25 cellular contexts compared by ENCODE assay signal in the genomic region with DNA sequence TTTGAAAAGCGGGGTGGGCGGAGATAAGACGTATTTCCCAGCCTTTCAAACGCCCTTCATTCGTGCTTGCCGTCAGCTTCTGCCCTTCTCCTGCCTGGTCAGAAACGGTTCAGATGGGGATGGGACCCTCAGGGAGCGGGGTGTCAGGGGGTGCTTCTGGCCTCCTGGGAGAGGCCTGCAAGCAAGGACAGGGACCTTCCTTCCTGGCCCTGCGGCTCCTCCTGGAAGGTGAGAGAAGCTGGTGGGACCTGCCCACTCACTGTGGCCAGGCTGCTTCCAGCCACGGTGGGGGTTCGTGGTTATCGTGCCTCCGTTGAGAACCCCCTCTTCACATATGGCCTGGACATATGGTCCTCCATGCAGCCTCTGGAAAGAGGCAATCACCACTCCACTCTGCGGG.
DNase-seq lines count a peak whose midpoint lies in the region; ATAC-seq, FAIRE-seq and TF ChIP-seq lines count a peak whose summit lies in the region.
"Had no signal": no experiment of that assay in that cellular context is flagged by ENCODE, and none has a peak within 500 bp of the region (broad histone marks: within the 10 kb centered on the region; RNA-seq: fewer than 3 reads in every experiment).

No MANE protein-coding gene starts in this region.

- H2BK120ac ChIP-seq in H1 (replicated peaks; ENCODE audit: low read depth, low read length): no peak overlapping the region

- TF ChIP-seq POLR2A in H1 (IDR thresholded peaks at IDR 0.05; ENCODE audit: control extremely low read depth in 1 of 2, low read depth in 2 of 2, low read length in 2 of 2): no peak

- WGBS in H1 (ENCODE audit: extremely low coverage in 1 of 2, insufficient coverage in 1 of 2, insufficient read length in 1 of 2, insufficient replicate concordance in 2 of 2, low coverage in 1 of 2, low lambda C conversion rate in 2 of 2, missing lambda C conversion rate in 1 of 2), 2 experiments: 95% methylated on average over 14 of the region's 14 CpGs; no CpG with 5 or more reads in 1 of the 2 experiments
- WGBS in heart right ventricle, 2 donors: 78 to 79% methylated on average over 14 of the region's 14 CpGs

- CTCF ChIA-PET in H1 (lab: Charles Lee; ENCODE audit: partially characterized antibody): interaction anchor here (0.5 to 3.2 kb wide), 41 partner anchors 8 to 1109 kb away, joined by 3 to 14 read pairs (median 3); no protein-coding TSS in a partner anchor

- no peaks in the 10 kb centered on the region for H3K79me2 ChIP-seq in H1 (ENCODE audit: control insufficient read depth in 1 of 2, insufficient read depth in 2 of 2, low read length in 2 of 2)

- DNase-seq in D341Med (ENCODE audit: low spot score) (peak; percentile 10), bronchial epithelial cell (ENCODE audit: low read depth) (no peak), H1 (ENCODE audit: low read depth in 1 of 2, low spot score in 2 of 2) (no peak), lower lobe of right lung (peak; percentile 19), GM13977 (ENCODE audit: low spot score) (no peak), heart right ventricle (no peak), Right ventricle myocardium inferior (ENCODE audit: missing footprints) (no peak)
- no peak for DNase-seq in stimulated activated CD4-positive, alpha-beta T cell treated with anti-CD3 and anti-CD28 coated beads, Interleukin-2, amount 100 ng/mL, for 24 hours
- DNase-seq: AML-193; Caco-2; Calu3; CD4-positive, alpha-beta T cell; CD8-positive, alpha-beta T cell; DMS 273 treated with DMSO at 0.1 percent for 48 hours; DMS153; DMS79; DND-41; EL; GDM1 had no signal

- POLR2A ChIA-PET in H1 (lab: Charles Lee; ENCODE audit: partially characterized antibody): no interaction called here

- no peak overlapping the region for H3K9ac ChIP-seq in H1 (replicated peaks in 1 of 4; ENCODE audit: extremely low read depth in 1 of 4, low read depth in 3 of 4, low read length in 3 of 4)
- H3K9ac ChIP-seq: BLaER1 treated with 17β-estradiol and CSF1 and Interleukin-3, amounts not matched to agents 10 nM and 100 nM had no signal

- peaks cover 0 to 2% (median 0%) of the 10 kb centered on the region in 4 experiments; a peak in 2 of 7 replicates for H3K4me1 ChIP-seq in H1 (replicated peaks in 1 of 4; ENCODE audit: control insufficient read depth in 3 of 4, insufficient read depth in 4 of 4, low read length in 3 of 4)
- no peaks in the 10 kb centered on the region for H3K4me1 ChIP-seq in lower lobe of right lung
- no peaks in the 10 kb centered on the region for H3K4me1 ChIP-seq in heart right ventricle
- H3K4me1 ChIP-seq: Caco-2 had no signal

- no peak overlapping the region for H2AK5ac ChIP-seq in H1 (ENCODE audit: low read depth, low read length)

- H2BK5ac ChIP-seq in H1 (ENCODE audit: low read depth, low read length): no peak overlapping the region

- H3K9me3 ChIP-seq in H1 (ENCODE audit: insufficient read depth in 2 of 2, low read depth in 1 of 2, low read length in 1 of 2) (no peaks in the 10 kb centered on the region), lower lobe of right lung (no peaks in the 10 kb centered on the region), heart right ventricle (no peaks in the 10 kb centered on the region)
- H3K9me3 ChIP-seq: A549; BLaER1 treated with 17β-estradiol and CSF1 and Interleukin-3, amounts not matched to agents 10 nM and 100 nM; Caco-2 had no signal

- TF ChIP-seq CTCF in bronchial epithelial cell (IDR thresholded peaks at IDR 0.05; ENCODE audit: insufficient read depth, low read length, severe bottlenecking) (no peak), H1 (IDR thresholded peaks at IDR 0.05; ENCODE audit: control extremely low read depth in 1 of 3, insufficient read depth in 1 of 3, low read depth in 1 of 3, low read length in 3 of 3) (no peak), lower lobe of right lung (IDR thresholded peaks at IDR 0.05) (no peak), GM13977 (IDR thresholded peaks at IDR 0.05; ENCODE audit: extremely low read depth, insufficient read depth, missing control alignments) (no peak), heart right ventricle (IDR thresholded peaks at IDR 0.05) (no peak)

- H2BK12ac ChIP-seq in H1 (ENCODE audit: low read depth, low read length): no peak overlapping the region

- no peaks in the 10 kb centered on the region for H3K23me2 ChIP-seq in H1 (ENCODE audit: low read depth, low read length)

- H3K27ac ChIP-seq in H1 (ENCODE audit: low read depth, low read length) (no peak overlapping the region), lower lobe of right lung (no peak overlapping the region), heart right ventricle (no peak overlapping the region)
- H3K27ac ChIP-seq: 22Rv1, A549, C4-2B had no signal

- H3K27me3 ChIP-seq in bronchial epithelial cell (ENCODE audit: control insufficient read depth, insufficient read depth, low read length): no peaks in the 10 kb centered on the region
- no peaks in the 10 kb centered on the region for H3K27me3 ChIP-seq in H1 (replicated peaks in 1 of 4; ENCODE audit: control insufficient read depth in 3 of 4, extremely low read depth in 1 of 4, insufficient read depth in 3 of 4, low read length in 3 of 4)
- peaks cover 13% of the 10 kb centered on the region for H3K27me3 ChIP-seq in lower lobe of right lung (ENCODE audit: low read depth)
- H3K27me3 ChIP-seq in heart right ventricle: peaks cover 0 to 27% (median 10%) of the 10 kb centered on the region in 7 donors
- H3K27me3 ChIP-seq: BLaER1 treated with 17β-estradiol and CSF1 and Interleukin-3, amounts not matched to agents 10 nM and 100 nM had no signal

- no peak overlapping the region for H3K4ac ChIP-seq in H1 (replicated peaks; ENCODE audit: insufficient read length, low read depth, low read length)

- no peak overlapping the region for H3K4me2 ChIP-seq in H1 (ENCODE audit: insufficient read depth in 1 of 2, low read depth in 2 of 2, low read length in 2 of 2)
- H3K4me2 ChIP-seq: A549 had no signal

- H3K4me3 ChIP-seq in bronchial epithelial cell (ENCODE audit: low read depth, low read length) (no peak overlapping the region), H1 (ENCODE audit: extremely low read depth in 1 of 4, insufficient read depth in 2 of 4, low read depth in 3 of 4, low read length in 4 of 4) (no peak overlapping the region), lower lobe of right lung (no peak overlapping the region), heart right ventricle (no peak overlapping the region)
- H3K4me3 ChIP-seq: A549; BLaER1 treated with 17β-estradiol and CSF1 and Interleukin-3, amounts not matched to agents 10 nM and 100 nM had no signal

- no peak overlapping the region for H4K5ac ChIP-seq in H1 (ENCODE audit: insufficient read length, low read depth, low read length)

- FAIRE-seq in bronchial epithelial cell (lab: Jason Lieb, UNC): peak; percentile 18
- no peak for FAIRE-seq in H1 (lab: Jason Lieb, UNC)
- FAIRE-seq: A549, GM12891, GM18507 had no signal

- TF ChIP-seq EP300 in H1 (IDR thresholded peaks at IDR 0.05; ENCODE audit: borderline replicate concordance in 1 of 2, low read depth in 2 of 2, low read length in 2 of 2): no peak

- H2AFZ ChIP-seq in H1 (ENCODE audit: low read length): no peak overlapping the region

- TF ChIP-seq RAD21 in H1 (IDR thresholded peaks at IDR 0.05 in 1 of 2, conservative IDR thresholded peaks at IDR 0.05 in 1 of 2; ENCODE audit: low read depth in 2 of 2, low read length in 2 of 2): no peak

- ATAC-seq in lower lobe of right lung (no peak), heart right ventricle (no peak), Right ventricle myocardium inferior (no peak)
- ATAC-seq: CD8-positive, alpha-beta T cell had no signal

- H2BK15ac ChIP-seq in H1 (ENCODE audit: low read length): no peak overlapping the region

- no peak overlapping the region for H3K23ac ChIP-seq in H1 (ENCODE audit: insufficient read length)

- no peak overlapping the region for H3K14ac ChIP-seq in H1 (ENCODE audit: insufficient read length)

- in situ Hi-C loops in GM13977 (cut with MboI; ENCODE audit: low pct_unique_long_range_greater_than_20kb, low sequenced_read_pairs, unreplicated experiment): no loop called here

- no peak overlapping the region for H4K8ac ChIP-seq in H1 (ENCODE audit: extremely low read depth, insufficient read depth, low read length)

- no peak overlapping the region for H3K18ac ChIP-seq in H1 (ENCODE audit: extremely low read depth, low read length)

- H2BK20ac ChIP-seq in H1 (ENCODE audit: low read length): no peak overlapping the region

- intact Hi-C loops in lower lobe of right lung (cut with DNase I) (no loop called here), heart right ventricle (cut with DNase I) (no loop called here), Right ventricle myocardium inferior (cut with DNase I) (no loop called here)

- no peak overlapping the region for H3K56ac ChIP-seq in H1 (replicated peaks; ENCODE audit: insufficient read length, low read depth, low read length)

- peak overlapping the region; percentile 3 for H4K91ac ChIP-seq in H1 (replicated peaks; ENCODE audit: insufficient read length, low read length)

- no peaks in the 10 kb centered on the region for H3K79me1 ChIP-seq in H1 (ENCODE audit: low read depth, low read length)

- H3K36me3 ChIP-seq in bronchial epithelial cell (ENCODE audit: control insufficient read depth, insufficient read depth, low read length): no peaks in the 10 kb centered on the region
- H3K36me3 ChIP-seq in H1 (ENCODE audit: control insufficient read depth in 2 of 4, insufficient read depth in 4 of 4, low read length in 3 of 4): no peaks in the 10 kb centered on the region; a peak in 1 of 8 replicates
- no peaks in the 10 kb centered on the region for H3K36me3 ChIP-seq in lower lobe of right lung
- H3K36me3 ChIP-seq in heart right ventricle: no peaks in the 10 kb centered on the region
- H3K36me3 ChIP-seq: BLaER1 treated with 17β-estradiol and CSF1 and Interleukin-3, amounts not matched to agents 10 nM and 100 nM had no signal

- H4K20me1 ChIP-seq in H1 (replicated peaks in 1 of 2; ENCODE audit: control insufficient read depth in 1 of 2, insufficient read depth in 2 of 2, low read length in 2 of 2): no peaks in the 10 kb centered on the region
- H4K20me1 ChIP-seq: BLaER1 treated with 17β-estradiol and CSF1 and Interleukin-3, amounts not matched to agents 10 nM and 100 nM had no signal

TF ChIP-seq in H1, 55 proteins besides CTCF, POLR2A, EP300 and RAD21 (continues in another document):
- TF ChIP-seq NANOG (IDR thresholded peaks at IDR 0.05; ENCODE audit: insufficient read depth, low read depth, low read length, poor library complexity, severe bottlenecking) (no peak), CTBP2 (IDR thresholded peaks at IDR 0.05; ENCODE audit: borderline replicate concordance, insufficient read depth, insufficient read length, low read length) (no peak), JUND (IDR thresholded peaks at IDR 0.05; ENCODE audit: low read length) (no peak), ZNF274 (IDR thresholded peaks at IDR 0.05; ENCODE audit: borderline replicate concordance, extremely low read depth, low read length) (no peak), TEAD4 (IDR thresholded peaks at IDR 0.05; ENCODE audit: low read depth, low read length) (no peak), RXRA (IDR thresholded peaks at IDR 0.05; ENCODE audit: insufficient read depth, low read depth, low read length) (no peak), RFX5 (IDR thresholded peaks at IDR 0.05; ENCODE audit: borderline replicate concordance, low read depth, low read length) (no peak), TBP (IDR thresholded peaks at IDR 0.05; ENCODE audit: low read depth, low read length) (no peak), BACH1 (IDR thresholded peaks at IDR 0.05; ENCODE audit: low read length) (no peak)

Comparison
In these comparisons a context has a peak if more than half of its experiments do, and no peak if none do; other contexts are left out.
1. DNase-seq: peak in D341Med (single experiment) and lower lobe of right lung (single experiment); none in bronchial epithelial cell (single experiment), H1 (0 of 2), stimulated activated CD4-positive, alpha-beta T cell treated with anti-CD3 and anti-CD28 coated beads, Interleukin-2, amount 100 ng/mL, for 24 hours (0 of 2), GM13977 (single experiment), heart right ventricle (0 of 2) and Right ventricle myocardium inferior (single experiment).